8 cellular contexts compared by ENCODE assay signal in genomic region chr7:877312-878232, GRCh38. TPM values are rescaled to one million over a fixed set of nuclear protein-coding genes. Genes with fewer than 3 reads are reported as not detected.
DNase-seq lines count a peak whose midpoint lies in the region; ATAC-seq and TF ChIP-seq lines count a peak whose summit lies in the region.

No MANE protein-coding gene starts in this region.

- H3K36me3 ChIP-seq in CD4-positive, alpha-beta memory T cell (ENCODE audit: insufficient read depth, low read length), result peaks cover under 1% of the 10 kb centered on the region
- H3K36me3 ChIP-seq in KMS-11 (ENCODE audit: insufficient read depth) (no peaks in the 10 kb centered on the region), mesenchymal stem cell (ENCODE audit: control insufficient read depth in 1 of 2, insufficient read depth in 2 of 2, low read depth in 1 of 2, low read length in 2 of 2) (peaks cover 21 to 29% of the 10 kb centered on the region in 2 experiments), vagina (peaks cover 0 to 6% of the 10 kb centered on the region in 2 donors)

- H3K79me1 ChIP-seq in mesenchymal stem cell (replicated peaks; ENCODE audit: low read length, poor library complexity, severe bottlenecking), result peaks cover 9% of the 10 kb centered on the region

- no TSS peak for BruUV-seq in MCF 10A (replicated peaks; lab: Mats Ljungman, UMichigan)

- peaks cover 48% of the 10 kb centered on the region for H3K4me1 ChIP-seq in CD4-positive, alpha-beta memory T cell (ENCODE audit: insufficient read depth, low read length)
- peaks cover 9% of the 10 kb centered on the region for H3K4me1 ChIP-seq in KMS-11 (ENCODE audit: low read depth, poor library complexity, severe bottlenecking)
- peaks cover 17% of the 10 kb centered on the region for H3K4me1 ChIP-seq in mesenchymal stem cell (ENCODE audit: control insufficient read depth, insufficient read depth, low read depth, low read length)
- peaks cover 50% of the 10 kb centered on the region for H3K4me1 ChIP-seq in vagina

- H3K27ac Mint-ChIP-seq in CD4-positive, alpha-beta memory T cell, result peak overlapping the region; percentile 83 to 96 (median 94)
- H3K27ac Mint-ChIP-seq in MCF 10A (ENCODE audit: low read depth, unreplicated experiment), result peak overlapping the region; percentile 93

- peak overlapping the region; percentile 38 to 68 for H3K4me3 ChIP-seq in CD4-positive, alpha-beta memory T cell (ENCODE audit: low read length in 2 of 2)
- H3K4me3 ChIP-seq in KMS-11 (IDR thresholded peaks at IDR 0.05; ENCODE audit: insufficient read depth, low read depth, low read length) (no peak overlapping the region), mesenchymal stem cell (ENCODE audit: insufficient read depth in 1 of 2, low read depth in 1 of 2, low read length in 2 of 2) (peak overlapping the region; percentile 90 to 95), vagina (peak overlapping the region; percentile 82 to 88)

- H3K36me3 Mint-ChIP-seq in CD4-positive, alpha-beta memory T cell, result peaks cover 10 to 27% of the 10 kb centered on the region in 2 donors
- peaks cover 24% of the 10 kb centered on the region for H3K36me3 Mint-ChIP-seq in MCF 10A (ENCODE audit: insufficient read depth, unreplicated experiment)

- no peak overlapping the region for H2BK120ac ChIP-seq in mesenchymal stem cell (ENCODE audit: low read depth, low read length)

- H3K9me3 ChIP-seq in CD4-positive, alpha-beta memory T cell (ENCODE audit: control insufficient read depth in 1 of 2, low read length in 2 of 2), result no peaks in the 10 kb centered on the region
- H3K9me3 ChIP-seq in mesenchymal stem cell (ENCODE audit: control insufficient read depth, low read length), result no peaks in the 10 kb centered on the region
- no peaks in the 10 kb centered on the region for H3K9me3 ChIP-seq in vagina

- H3K9me3 Mint-ChIP-seq in CD4-positive, alpha-beta memory T cell, result no peaks in the 10 kb centered on the region
- H3K9me3 Mint-ChIP-seq in MCF 10A (ENCODE audit: unreplicated experiment), result no peaks in the 10 kb centered on the region

- H2AFZ ChIP-seq in KMS-11 (ENCODE audit: low read depth), result no peak overlapping the region
- peak overlapping the region; percentile 10 for H2AFZ ChIP-seq in mesenchymal stem cell (ENCODE audit: low read depth, low read length)

- ATAC-seq in HG03097 (IDR thresholded peaks at IDR 0.05; ENCODE audit: low FRiP score, unreplicated experiment) (no peak), GM21737 (IDR thresholded peaks at IDR 0.05; ENCODE audit: unreplicated experiment) (no peak), GM21423 (IDR thresholded peaks at IDR 0.05; ENCODE audit: unreplicated experiment) (no peak)

- WGBS in mesenchymal stem cell, result 23% methylated on average over 44 of the region's 47 CpGs

- POLR2A ChIA-PET in CD4-positive, alpha-beta memory T cell (lab: Charles Lee; ENCODE audit: partially characterized antibody), result interaction anchor here (0.7 to 3.2 kb wide), 9 partner anchors 10 to 525 kb away, joined by 3 to 18 read pairs (median 5); partner anchors contain the start of genes COX19 and SUN1
- POLR2A ChIA-PET in MCF 10A (lab: Yijun Ruan, JAX), result interaction anchor here (0.6 to 3.2 kb wide), 8 partner anchors 18 to 150 kb away, joined by 3 to 39 read pairs (median 4); partner anchors contain the start of genes PRKAR1B and SUN1

- H3K27me3 ChIP-seq in CD4-positive, alpha-beta memory T cell (ENCODE audit: insufficient read depth, low read length), result no peaks in the 10 kb centered on the region
- H3K27me3 ChIP-seq in KMS-11 (ENCODE audit: insufficient read depth, low read depth) (no peaks in the 10 kb centered on the region), mesenchymal stem cell (ENCODE audit: control insufficient read depth in 1 of 2, insufficient read depth in 1 of 2, low read length in 2 of 2) (no peaks in the 10 kb centered on the region), vagina (no peaks in the 10 kb centered on the region)

- H4K91ac ChIP-seq in mesenchymal stem cell (ENCODE audit: low read length), result no peak overlapping the region

- peaks cover 46% of the 10 kb centered on the region for H3K79me2 ChIP-seq in KMS-11 (ENCODE audit: insufficient read depth, low read depth)

- H4K8ac ChIP-seq in mesenchymal stem cell (ENCODE audit: low read length), result peak overlapping the region; percentile 33

- no peak for DNase-seq in CD4-positive, alpha-beta memory T cell
- DNase-seq in MCF 10A (ENCODE audit: unreplicated experiment), result peak; percentile 8
- no peak for DNase-seq in mesenchymal stem cell
- DNase-seq in vagina (ENCODE audit: extremely low spot score in 2 of 2), result no peak

- H3K4me1 Mint-ChIP-seq in CD4-positive, alpha-beta memory T cell, result peaks cover 21 to 49% (median 37%) of the 10 kb centered on the region in 4 donors
- H3K4me1 Mint-ChIP-seq in MCF 10A (ENCODE audit: insufficient read depth, unreplicated experiment), result no peaks in the 10 kb centered on the region

- no peaks in the 10 kb centered on the region for H4K20me1 ChIP-seq in KMS-11 (ENCODE audit: insufficient read depth)

- H3K14ac ChIP-seq in mesenchymal stem cell (ENCODE audit: low read length in 2 of 2), result no peak overlapping the region

- H3K23ac ChIP-seq in mesenchymal stem cell (ENCODE audit: low read length in 2 of 2), result peak overlapping the region in 1 of 2 experiments; percentile 57

- H3K9ac ChIP-seq in KMS-11, result peak overlapping the region; percentile 37; the same call in 1 of the 2 replicates
- peak overlapping the region; percentile 90 for H3K9ac ChIP-seq in mesenchymal stem cell (ENCODE audit: low read length)

- no peak overlapping the region for H2BK5ac ChIP-seq in mesenchymal stem cell (ENCODE audit: low read depth, low read length, poor library complexity, severe bottlenecking)

- peak overlapping the region; percentile 84 for H3K27ac ChIP-seq in CD4-positive, alpha-beta memory T cell (ENCODE audit: low read depth, low read length)
- peak overlapping the region; percentile 22; the same call in 1 of the 2 replicates for H3K27ac ChIP-seq in KMS-11
- H3K27ac ChIP-seq in mesenchymal stem cell (ENCODE audit: low read length, poor library complexity, severe bottlenecking), result peak overlapping the region; percentile 60
- peak overlapping the region; percentile 91 for H3K27ac ChIP-seq in vagina

- H3K4me3 Mint-ChIP-seq in CD4-positive, alpha-beta memory T cell, result peak overlapping the region; percentile 87 to 96 (median 91)
- peak overlapping the region; percentile 99 for H3K4me3 Mint-ChIP-seq in MCF 10A (ENCODE audit: unreplicated experiment)

- CTCF ChIA-PET in CD4-positive, alpha-beta memory T cell (lab: Charles Lee; ENCODE audit: partially characterized antibody), result no interaction called here
- CTCF ChIA-PET in MCF 10A (lab: Yijun Ruan, JAX), result interaction anchor here (0.6 kb wide), 1 partner anchor 33 kb away, joined by 3 read pairs; no protein-coding TSS in a partner anchor

- peak overlapping the region in 1 of 2 experiments; percentile 54 for H3K4ac ChIP-seq in mesenchymal stem cell (ENCODE audit: low read depth in 1 of 2, low read length in 2 of 2)

- no peak overlapping the region for H2BK15ac ChIP-seq in mesenchymal stem cell (ENCODE audit: low read depth, poor library complexity, severe bottlenecking)

- TF ChIP-seq POLR2A in vagina (IDR thresholded peaks at IDR 0.05), result no peak

- H2AK5ac ChIP-seq in mesenchymal stem cell (ENCODE audit: low read length, severe bottlenecking), result no peak overlapping the region

- intact Hi-C loops in CD4-positive, alpha-beta memory T cell (cut with micrococcal nuclease), result loop anchor here (2.0 to 5.0 kb wide), 2 partner anchors 150 to 273 kb away; partner anchors contain the start of genes DNAAF5 and PRKAR1B
- intact Hi-C loops in MCF 10A (cut with micrococcal nuclease), result loop anchor here (10.0 kb wide), 1 partner anchor 553 kb away; no protein-coding TSS in a partner anchor
- intact Hi-C loops in vagina (cut with DNase I), result loop anchor here (10.0 kb wide), 1 partner anchor 553 kb away; no protein-coding TSS in a partner anchor

- peak overlapping the region in 1 of 2 experiments; percentile 90 for H3K18ac ChIP-seq in mesenchymal stem cell (ENCODE audit: low read depth in 1 of 2, low read length in 2 of 2)

- no peaks in the 10 kb centered on the region for H3K27me3 Mint-ChIP-seq in CD4-positive, alpha-beta memory T cell
- H3K27me3 Mint-ChIP-seq in MCF 10A (ENCODE audit: insufficient read depth, unreplicated experiment), result no peaks in the 10 kb centered on the region

- H3K4me2 ChIP-seq in KMS-11 (peak overlapping the region; percentile 86), mesenchymal stem cell (ENCODE audit: low read length, poor library complexity, severe bottlenecking) (peak overlapping the region; percentile 83)

- peak overlapping the region in 1 of 2 experiments; percentile 59 for H2BK12ac ChIP-seq in mesenchymal stem cell (ENCODE audit: low read length in 2 of 2)

- TF ChIP-seq CTCF in KMS-11 (conservative IDR thresholded peaks at IDR 0.05; ENCODE audit: low read depth, low read length) (no peak), MCF 10A (IDR thresholded peaks at IDR 0.05; ENCODE audit: unreplicated experiment) (no peak), vagina (IDR thresholded peaks at IDR 0.05) (no peak)

RNA-seq across cellular contexts. Expression of gene GET4, which starts 1.2 kb away (rescaled TPM):
- total RNA-seq in CD4-positive, alpha-beta memory T cell, result 10 to 100 TPM; 47.4 to 51.6 TPM
- 10 to 100 TPM; 22.0 to 28.7 TPM for polyA plus RNA-seq in CD4-positive, alpha-beta memory T cell
- 32.6 and 43.9 TPM in 2 replicates for total RNA-seq in MCF 10A (2022)
- 23.7 TPM for polyA plus RNA-seq in mesenchymal stem cell (2013, experiment 1 of 2)
- polyA plus RNA-seq in mesenchymal stem cell (2013, experiment 2 of 2), result 23.3 TPM
- 35.8 TPM for total RNA-seq in vagina

RNA-seq across cellular contexts. Expression of gene SUN1, which starts 45.3 kb away (rescaled TPM):
- total RNA-seq in CD4-positive, alpha-beta memory T cell, result 100 to 1,000 TPM; 198 to 210 TPM
- 10 to 100 TPM; 53.7 to 63.3 TPM for polyA plus RNA-seq in CD4-positive, alpha-beta memory T cell
- total RNA-seq in MCF 10A (2022), result 126 and 132 TPM in 2 replicates
- polyA plus RNA-seq in mesenchymal stem cell (2013, experiment 1 of 2), result 67.0 TPM
- 68.6 TPM for polyA plus RNA-seq in mesenchymal stem cell (2013, experiment 2 of 2)
- total RNA-seq in vagina, result 170 TPM

Comparison
In these comparisons a context has a peak if more than half of its experiments do, and no peak if none do; other contexts are left out.
1. H3K27ac ChIP-seq: peak in every context shown above with its lines; median percentile 91 in vagina; 84 in CD4-positive, alpha-beta memory T cell; 60 in mesenchymal stem cell; 22 in KMS-11.